ENCODE assay signal across 15 cellular contexts in the genomic region with DNA sequence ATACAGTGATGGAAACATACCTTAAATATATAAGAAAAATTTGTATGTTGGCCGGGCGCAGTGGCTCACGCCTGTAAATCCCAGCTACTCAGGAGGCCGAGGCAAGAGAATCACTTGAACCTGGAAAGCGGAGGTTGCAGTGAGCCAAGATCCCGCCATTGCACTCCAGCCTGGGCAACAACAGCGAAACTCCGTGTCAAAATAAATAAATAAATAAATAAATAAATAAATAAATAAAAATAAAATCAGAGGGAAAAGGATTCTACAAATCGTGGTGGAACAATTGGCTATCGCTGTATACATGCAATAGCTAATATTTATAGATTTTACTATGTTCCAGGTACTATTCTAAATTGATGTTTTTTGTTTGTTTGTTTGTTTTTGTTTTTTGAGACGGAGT. TPM values are rescaled to one million over a fixed set of nuclear protein-coding genes. Genes with fewer than 3 reads are reported as not detected.
DNase-seq lines count a peak whose midpoint lies in the region; ATAC-seq, FAIRE-seq and TF ChIP-seq lines count a peak whose summit lies in the region.
"Had no signal": no experiment of that assay in that cellular context is flagged by ENCODE, and none has a peak within 500 bp of the region (broad histone marks: within the 10 kb centered on the region; RNA-seq: fewer than 3 reads in every experiment).

No MANE protein-coding gene starts in this region.

- TF ChIP-seq POLR2A in K562 (conservative IDR thresholded peaks at IDR 0.05) = no peak

- FAIRE-seq in K562 (lab: Jason Lieb, UNC) (no peak), urothelium cell line (lab: Jason Lieb, UNC) (no peak)
- FAIRE-seq: A204.1, H1, HepG2 had no signal

- peaks cover 29% of the 10 kb centered on the region for H3K79me2 ChIP-seq in K562 (ENCODE audit: control insufficient read depth, insufficient read depth, low read length)

- POLR2A ChIA-PET in HEK293 (lab: Yijun Ruan, JAX) (no interaction called here), Panc1 (lab: Charles Lee) (no interaction called here), K562 (lab: Yijun Ruan, JAX) (interaction anchor here (1.0 kb wide), 1 partner anchor 40 kb away, joined by 4 read pairs; no protein-coding TSS in a partner anchor)

- no peak overlapping the region for H3K4me2 ChIP-seq in K562 (ENCODE audit: insufficient read depth, low read length)

- TF ChIP-seq CTCF in HEK293 (tag by site-specific recombination; IDR thresholded peaks at IDR 0.05) (no peak), Panc1 (IDR thresholded peaks at IDR 0.05) (no peak), K562 (IDR thresholded peaks at IDR 0.05 in 2 of 3, conservative IDR thresholded peaks at IDR 0.05 in 1 of 3; ENCODE audit: insufficient read depth in 2 of 3, low read depth in 1 of 3, low read length in 3 of 3) (no peak)

- H3K27me3 ChIP-seq in Panc1 (ENCODE audit: control insufficient read depth, insufficient read depth, low read length) (no peaks in the 10 kb centered on the region), K562 (ENCODE audit: control insufficient read depth in 2 of 2, insufficient read depth in 2 of 2, low read length in 2 of 2) (no peaks in the 10 kb centered on the region)
- H3K27me3 ChIP-seq: BLaER1 had no signal

- H3K36me3 ChIP-seq in HEK293 (ENCODE audit: control insufficient read depth in 2 of 2, insufficient read depth in 1 of 2, low read length in 2 of 2) (no peaks in the 10 kb centered on the region), Panc1 (ENCODE audit: control insufficient read depth, insufficient read depth, low read length) (peaks cover 2% of the 10 kb centered on the region; the same call in 1 of the 2 replicates), K562 (ENCODE audit: control insufficient read depth, insufficient read depth, low read length) (no peaks in the 10 kb centered on the region)
- H3K36me3 ChIP-seq: BLaER1 had no signal

- ATAC-seq in Panc1 = no peak
- ATAC-seq in K562 = no peak
- no peak for ATAC-seq in GM21526 (IDR thresholded peaks at IDR 0.05; ENCODE audit: low FRiP score, unreplicated experiment)
- ATAC-seq: CD8-positive, alpha-beta T cell; HepG2 had no signal

- intact Hi-C loops in Panc1 (cut with micrococcal nuclease; ENCODE audit: unreplicated experiment) = no loop called here
- intact Hi-C loops in K562 (cut with micrococcal nuclease) = loop anchor here (2.0 kb wide), 1 partner anchor 49 kb away; a partner anchor contains a TSS
- intact Hi-C loops in head of caudate nucleus (cut with DNase I) = loop anchor here (10.0 kb wide), 1 partner anchor 83 kb away; no protein-coding TSS in a partner anchor

- TF ChIP-seq RAD21 in K562 (CRISPR knock-in tag; conservative IDR thresholded peaks at IDR 0.05 in 1 of 2, IDR thresholded peaks at IDR 0.05 in 1 of 2) = no peak

- H3K4me1 ChIP-seq in HEK293 (ENCODE audit: control insufficient read depth, insufficient read depth, low read length) = peaks cover 13% of the 10 kb centered on the region; the same call in 1 of the 2 replicates
- H3K4me1 ChIP-seq in Panc1 (ENCODE audit: control insufficient read depth, insufficient read depth, low read length) = peaks cover 27% of the 10 kb centered on the region
- peaks cover 3 to 8% of the 10 kb centered on the region in 2 experiments; a peak in 2 of 5 replicates for H3K4me1 ChIP-seq in K562 (replicated peaks in 1 of 2; ENCODE audit: control insufficient read depth in 2 of 2, insufficient read depth in 2 of 2, low read length in 2 of 2)

- no peaks in the 10 kb centered on the region for H3K9me1 ChIP-seq in K562 (ENCODE audit: control insufficient read depth, insufficient read depth, low read length)

- H3K4me3 ChIP-seq in HEK293 (ENCODE audit: low read depth, low read length) = no peak overlapping the region
- H3K4me3 ChIP-seq in Panc1 (ENCODE audit: low read depth in 2 of 2, low read length in 2 of 2) = no peak overlapping the region
- no peak overlapping the region for H3K4me3 ChIP-seq in K562
- H3K4me3 ChIP-seq: BLaER1 had no signal

- H3K9ac ChIP-seq in K562 (ENCODE audit: insufficient read depth in 1 of 2, low read depth in 2 of 2, low read length in 2 of 2) = no peak overlapping the region

- TF ChIP-seq EP300 in K562 (IDR thresholded peaks at IDR 0.05; ENCODE audit: low read length) = no peak

- no peaks in the 10 kb centered on the region for H4K20me1 ChIP-seq in K562 (replicated peaks; ENCODE audit: control insufficient read depth, insufficient read depth, low read length)
- H4K20me1 ChIP-seq: BLaER1 had no signal

- in situ Hi-C loops in Panc1 (cut with HindIII; ENCODE audit: low pct_unique_long_range_greater_than_20kb, low sequenced_read_pairs) (no loop called here), K562 (cut with MboI) (no loop called here)

- no peak overlapping the region for H3K27ac ChIP-seq in HEK293 (ENCODE audit: extremely low read depth, low read depth, low read length)
- peak overlapping the region; percentile 99; the same call in 1 of the 2 replicates for H3K27ac ChIP-seq in Panc1 (ENCODE audit: low read length)
- no peak overlapping the region for H3K27ac ChIP-seq in K562 (ENCODE audit: extremely low read depth, low read depth, low read length)

- peak overlapping the region; percentile 100 for H2AFZ ChIP-seq in K562 (ENCODE audit: low read depth, low read length)

- no TSS peak for BruUV-seq in Panc1 (replicated peaks; lab: Mats Ljungman, UMichigan)
- BruUV-seq in K562 (replicated peaks; lab: Mats Ljungman, UMichigan) = no TSS peak

- no peak for DNase-seq in Panc1 (ENCODE audit: low read depth, low spot score)
- no peak for DNase-seq in K562 (ENCODE audit: extremely low read depth in 1 of 4, low spot score in 3 of 4)
- DNase-seq in head of caudate nucleus = no peak
- DNase-seq in urothelium cell line (ENCODE audit: low spot score) = no peak
- DNase-seq: Calu3; CD8-positive, alpha-beta T cell; DMS79 treated with DMSO at 0.1 percent for 48 hours; GF-D8; H9 had no signal

- 90% methylated on average over 11 of the region's 11 CpGs for WGBS in K562 (ENCODE audit: insufficient coverage, low coverage, missing lambda C conversion rate)

- no peaks in the 10 kb centered on the region for H3K9me3 ChIP-seq in HEK293 (ENCODE audit: control insufficient read depth, insufficient read depth, low read depth, low read length)
- H3K9me3 ChIP-seq in Panc1 (ENCODE audit: control insufficient read depth, insufficient read depth, low read depth, low read length) = no peaks in the 10 kb centered on the region
- no peaks in the 10 kb centered on the region for H3K9me3 ChIP-seq in K562 (replicated peaks; ENCODE audit: control insufficient read depth, insufficient read depth, low read depth, low read length)

- CTCF ChIA-PET in HEK293 (lab: Yijun Ruan, JAX) = no interaction called here
- CTCF ChIA-PET in Panc1 (lab: Charles Lee) = no interaction called here
- CTCF ChIA-PET in K562 (lab: Yijun Ruan, JAX; ENCODE audit: low intra/inter-chr PET ratio) = no interaction called here

TF ChIP-seq in HEK293, 187 proteins besides CTCF, POLR2A, EP300 and RAD21 (continues in another document):
- no peak for TF ChIP-seq YY2 (tag by site-specific recombination; IDR thresholded peaks at IDR 0.05)
- TF ChIP-seq ZBTB8A (tag by site-specific recombination; IDR thresholded peaks at IDR 0.05) = peak; percentile 75
- peak; percentile 40; the same call in 1 of the 2 replicates for TF ChIP-seq ZXDB (tag by site-specific recombination; IDR thresholded peaks at IDR 0.05)

RNA-seq across cellular contexts. Expression of a gene that starts 1.7 kb away (rescaled TPM):
- total RNA-seq in Panc1 (2021; ENCODE audit: unreplicated experiment) (29.5 TPM), K562 (2014; rRNA removed) (8.5 and 10.6 TPM in 2 replicates), K562 (2014; rRNA removed; fragmentation: Illumina TruSeq; extraction: Trizol) (16.7 and 17.8 TPM in 2 replicates), K562 (2015; rRNA removed; fragmentation: Illumina TruSeq; extraction: Trizol) (12.3 and 13.8 TPM in 2 replicates), K562 (2021) (20.7 and 23.8 TPM in 2 replicates)
- 15.8 TPM for polyA plus RNA-seq in Panc1 (2012; ENCODE audit: insufficient read length)
- total RNA-seq in K562 (2011; cell fraction: chromatin; rRNA removed; ENCODE audit: low replicate concordance) = 37.6 and 52.5 TPM in 2 replicates
- total RNA-seq in K562 (2011; cell fraction: nucleolus; rRNA removed) = 22.0 and 24.5 TPM in 2 replicates
- total RNA-seq in K562 (2011; cell fraction: nucleoplasm; rRNA removed) = 48.6 and 75.5 TPM in 2 replicates
- polyA plus RNA-seq in K562 (2011; rRNA removed) (20.9 and 23.0 TPM in 2 replicates), K562 (2014; fragmentation: Illumina TruSeq; extraction: Trizol) (20.8 and 22.0 TPM in 2 replicates), K562 (2014; fragmentation: Nextera tagmentation; extraction: Ambion mirVana) (10 to 100 TPM; 28.9 to 30.4 TPM), K562 (2014; rRNA removed) (18.4 and 23.5 TPM in 2 replicates)
- polyA plus RNA-seq in K562 (2011; cell fraction: cytosol; rRNA removed) = 13.1 and 21.3 TPM in 2 replicates
- 24.3 and 25.6 TPM in 2 replicates for polyA plus RNA-seq in K562 (2011; cell fraction: nucleus; rRNA removed)
- polyA plus RNA-seq in K562 (2012) = 11.9 and 18.6 TPM in 2 replicates
- 20.8 and 32.8 TPM in 2 replicates for polyA minus RNA-seq in K562 (2011; rRNA and poly(A)+ RNA removed)
- 12.7 and 28.9 TPM in 2 replicates for polyA minus RNA-seq in K562 (2011; cell fraction: cytosol; rRNA and poly(A)+ RNA removed)
- polyA minus RNA-seq in K562 (2011; cell fraction: nucleus; rRNA and poly(A)+ RNA removed) = 9.7 and 15.9 TPM in 2 replicates

RNA-seq across cellular contexts. Expression of a gene that starts 48.0 kb away (rescaled TPM):
- total RNA-seq in Panc1 (2021; ENCODE audit: unreplicated experiment) (290 TPM), K562 (2014; rRNA removed) (314 and 449 TPM in 2 replicates), K562 (2014; rRNA removed; fragmentation: Illumina TruSeq; extraction: Trizol) (338 and 468 TPM in 2 replicates), K562 (2015; rRNA removed; fragmentation: Illumina TruSeq; extraction: Trizol) (543 and 551 TPM in 2 replicates), K562 (2021) (458 and 490 TPM in 2 replicates)
- polyA plus RNA-seq in Panc1 (2012; ENCODE audit: insufficient read length) = 456 TPM
- 68.0 and 106 TPM in 2 replicates for total RNA-seq in K562 (2011; cell fraction: chromatin; rRNA removed; ENCODE audit: low replicate concordance)
- 128 and 131 TPM in 2 replicates for total RNA-seq in K562 (2011; cell fraction: nucleolus; rRNA removed)
- total RNA-seq in K562 (2011; cell fraction: nucleoplasm; rRNA removed) = 147 and 211 TPM in 2 replicates
- polyA plus RNA-seq in K562 (2011; rRNA removed) (372 and 445 TPM in 2 replicates), K562 (2014; fragmentation: Illumina TruSeq; extraction: Trizol) (845 and 851 TPM in 2 replicates), K562 (2014; fragmentation: Nextera tagmentation; extraction: Ambion mirVana) (1,000 to 10,000 TPM; 1,200 to 1,208 TPM), K562 (2014; rRNA removed) (377 and 575 TPM in 2 replicates)
- 857 and 961 TPM in 2 replicates for polyA plus RNA-seq in K562 (2011; cell fraction: cytosol; rRNA removed)
- polyA plus RNA-seq in K562 (2011; cell fraction: nucleus; rRNA removed) = 343 and 358 TPM in 2 replicates
- 869 and 1,024 TPM in 2 replicates for polyA plus RNA-seq in K562 (2012)
- 585 and 751 TPM in 2 replicates for polyA minus RNA-seq in K562 (2011; rRNA and poly(A)+ RNA removed)
- 326 and 340 TPM in 2 replicates for polyA minus RNA-seq in K562 (2011; cell fraction: cytosol; rRNA and poly(A)+ RNA removed)
- 72.2 and 129 TPM in 2 replicates for polyA minus RNA-seq in K562 (2011; cell fraction: nucleus; rRNA and poly(A)+ RNA removed)
